ENCODE assay signal across 1 cellular context in genomic region chr17:50550661-50551432, GRCh38.
A peak's percentile ranks its signal among the peaks of the same experiment; 100 is the strongest.
TF ChIP-seq lines count a peak whose summit lies in the region.

No MANE protein-coding gene starts in this region.

TF ChIP-seq in HepG2, 621 proteins besides CTCF, POLR2A, EP300 and RAD21 (continued from another document and continues in another):
- TF ChIP-seq ZBTB40 (IDR thresholded peaks at IDR 0.05) = no peak
- no peak; the same call in 1 of the 2 replicates for TF ChIP-seq ZBTB40 (CRISPR knock-in tag; IDR thresholded peaks at IDR 0.05)
- TF ChIP-seq LRRFIP1 (CRISPR knock-in tag; conservative IDR thresholded peaks at IDR 0.05) = no peak
- no peak for TF ChIP-seq NKX3-1 (CRISPR knock-in tag; IDR thresholded peaks at IDR 0.05)
- TF ChIP-seq KDM2A (CRISPR knock-in tag; IDR thresholded peaks at IDR 0.05; ENCODE audit: borderline replicate concordance, low read depth) = peak; percentile 87
- no peak; the same call in 1 of the 2 replicates for TF ChIP-seq TFDP1 (CRISPR knock-in tag; IDR thresholded peaks at IDR 0.05; ENCODE audit: borderline replicate concordance)
- 0 out of 2 replicates have a peak, but pooled peaks have one; percentile 28 for TF ChIP-seq DNMT3B (CRISPR knock-in tag; conservative IDR thresholded peaks at IDR 0.05)
- no peak for TF ChIP-seq FOXO4 (CRISPR knock-in tag; conservative IDR thresholded peaks at IDR 0.05)
- no peak for TF ChIP-seq SMARCC2 (IDR thresholded peaks at IDR 0.05)
- no peak for TF ChIP-seq ZNF574 (CRISPR knock-in tag; IDR thresholded peaks at IDR 0.05)
- TF ChIP-seq MED1 (CRISPR knock-in tag; IDR thresholded peaks at IDR 0.05) = no peak
- TF ChIP-seq FOXM1 (CRISPR knock-in tag; IDR thresholded peaks at IDR 0.05) = no peak
- TF ChIP-seq, protein P1, sequence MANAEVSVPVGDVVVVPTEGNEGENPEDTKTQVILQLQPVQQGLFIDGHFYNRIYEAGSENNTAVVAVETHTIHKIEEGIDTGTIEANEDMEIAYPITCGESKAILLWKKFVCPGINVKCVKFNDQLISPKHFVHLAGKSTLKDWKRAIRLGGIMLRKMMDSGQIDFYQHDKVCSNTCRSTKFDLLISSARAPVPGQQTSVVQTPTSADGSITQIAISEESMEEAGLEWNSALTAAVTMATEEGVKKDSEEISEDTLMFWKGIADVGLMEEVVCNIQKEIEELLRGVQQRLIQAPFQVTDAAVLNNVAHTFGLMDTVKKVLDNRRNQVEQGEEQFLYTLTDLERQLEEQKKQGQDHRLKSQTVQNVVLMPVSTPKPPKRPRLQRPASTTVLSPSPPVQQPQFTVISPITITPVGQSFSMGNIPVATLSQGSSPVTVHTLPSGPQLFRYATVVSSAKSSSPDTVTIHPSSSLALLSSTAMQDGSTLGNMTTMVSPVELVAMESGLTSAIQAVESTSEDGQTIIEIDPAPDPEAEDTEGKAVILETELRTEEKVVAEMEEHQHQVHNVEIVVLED (CRISPR knock-in tag; IDR thresholded peaks at IDR 0.05; ENCODE audit: borderline replicate concordance) = no peak
- TF ChIP-seq, protein P2, sequence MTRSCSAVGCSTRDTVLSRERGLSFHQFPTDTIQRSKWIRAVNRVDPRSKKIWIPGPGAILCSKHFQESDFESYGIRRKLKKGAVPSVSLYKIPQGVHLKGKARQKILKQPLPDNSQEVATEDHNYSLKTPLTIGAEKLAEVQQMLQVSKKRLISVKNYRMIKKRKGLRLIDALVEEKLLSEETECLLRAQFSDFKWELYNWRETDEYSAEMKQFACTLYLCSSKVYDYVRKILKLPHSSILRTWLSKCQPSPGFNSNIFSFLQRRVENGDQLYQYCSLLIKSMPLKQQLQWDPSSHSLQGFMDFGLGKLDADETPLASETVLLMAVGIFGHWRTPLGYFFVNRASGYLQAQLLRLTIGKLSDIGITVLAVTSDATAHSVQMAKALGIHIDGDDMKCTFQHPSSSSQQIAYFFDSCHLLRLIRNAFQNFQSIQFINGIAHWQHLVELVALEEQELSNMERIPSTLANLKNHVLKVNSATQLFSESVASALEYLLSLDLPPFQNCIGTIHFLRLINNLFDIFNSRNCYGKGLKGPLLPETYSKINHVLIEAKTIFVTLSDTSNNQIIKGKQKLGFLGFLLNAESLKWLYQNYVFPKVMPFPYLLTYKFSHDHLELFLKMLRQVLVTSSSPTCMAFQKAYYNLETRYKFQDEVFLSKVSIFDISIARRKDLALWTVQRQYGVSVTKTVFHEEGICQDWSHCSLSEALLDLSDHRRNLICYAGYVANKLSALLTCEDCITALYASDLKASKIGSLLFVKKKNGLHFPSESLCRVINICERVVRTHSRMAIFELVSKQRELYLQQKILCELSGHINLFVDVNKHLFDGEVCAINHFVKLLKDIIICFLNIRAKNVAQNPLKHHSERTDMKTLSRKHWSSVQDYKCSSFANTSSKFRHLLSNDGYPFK (CRISPR knock-in tag; IDR thresholded peaks at IDR 0.05; ENCODE audit: borderline replicate concordance) = peak; percentile 58; the same call in 1 of the 2 replicates
- no peak for TF ChIP-seq SNRNP70 (IDR thresholded peaks at IDR 0.05; ENCODE audit: low read depth, low read length)
- TF ChIP-seq ZBTB20 (CRISPR knock-in tag; IDR thresholded peaks at IDR 0.05; ENCODE audit: borderline replicate concordance, low read depth) = no peak
- no peak for TF ChIP-seq NFIB (CRISPR knock-in tag; IDR thresholded peaks at IDR 0.05; ENCODE audit: borderline replicate concordance)
- 0 out of 2 replicates have a peak, but pooled peaks have one; percentile 56 for TF ChIP-seq MIXL1 (CRISPR knock-in tag; IDR thresholded peaks at IDR 0.05)
- TF ChIP-seq ATF7-NPFF (CRISPR knock-in tag; IDR thresholded peaks at IDR 0.05; ENCODE audit: low read depth) = no peak
- no peak for TF ChIP-seq ZNF138 (CRISPR knock-in tag; IDR thresholded peaks at IDR 0.05; ENCODE audit: low read depth)
- TF ChIP-seq KLF6 (CRISPR knock-in tag; IDR thresholded peaks at IDR 0.05) = no peak
- no peak for TF ChIP-seq TCF12 (IDR thresholded peaks at IDR 0.05)
- TF ChIP-seq TCF12 (CRISPR knock-in tag; IDR thresholded peaks at IDR 0.05) = no peak
- TF ChIP-seq MED8 (CRISPR knock-in tag; IDR thresholded peaks at IDR 0.05; ENCODE audit: insufficient replicate concordance) = no peak
- TF ChIP-seq CC2D1A (CRISPR knock-in tag; IDR thresholded peaks at IDR 0.05) = no peak
- no peak for TF ChIP-seq ZNF496 (CRISPR knock-in tag; IDR thresholded peaks at IDR 0.05; ENCODE audit: insufficient replicate concordance)
- TF ChIP-seq, protein P3, sequence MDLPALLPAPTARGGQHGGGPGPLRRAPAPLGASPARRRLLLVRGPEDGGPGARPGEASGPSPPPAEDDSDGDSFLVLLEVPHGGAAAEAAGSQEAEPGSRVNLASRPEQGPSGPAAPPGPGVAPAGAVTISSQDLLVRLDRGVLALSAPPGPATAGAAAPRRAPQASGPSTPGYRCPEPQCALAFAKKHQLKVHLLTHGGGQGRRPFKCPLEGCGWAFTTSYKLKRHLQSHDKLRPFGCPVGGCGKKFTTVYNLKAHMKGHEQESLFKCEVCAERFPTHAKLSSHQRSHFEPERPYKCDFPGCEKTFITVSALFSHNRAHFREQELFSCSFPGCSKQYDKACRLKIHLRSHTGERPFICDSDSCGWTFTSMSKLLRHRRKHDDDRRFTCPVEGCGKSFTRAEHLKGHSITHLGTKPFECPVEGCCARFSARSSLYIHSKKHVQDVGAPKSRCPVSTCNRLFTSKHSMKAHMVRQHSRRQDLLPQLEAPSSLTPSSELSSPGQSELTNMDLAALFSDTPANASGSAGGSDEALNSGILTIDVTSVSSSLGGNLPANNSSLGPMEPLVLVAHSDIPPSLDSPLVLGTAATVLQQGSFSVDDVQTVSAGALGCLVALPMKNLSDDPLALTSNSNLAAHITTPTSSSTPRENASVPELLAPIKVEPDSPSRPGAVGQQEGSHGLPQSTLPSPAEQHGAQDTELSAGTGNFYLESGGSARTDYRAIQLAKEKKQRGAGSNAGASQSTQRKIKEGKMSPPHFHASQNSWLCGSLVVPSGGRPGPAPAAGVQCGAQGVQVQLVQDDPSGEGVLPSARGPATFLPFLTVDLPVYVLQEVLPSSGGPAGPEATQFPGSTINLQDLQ (CRISPR knock-in tag; IDR thresholded peaks at IDR 0.05) = no peak
- no peak for TF ChIP-seq ZNF34 (CRISPR knock-in tag; IDR thresholded peaks at IDR 0.05; ENCODE audit: borderline replicate concordance)
- TF ChIP-seq TMF1 (CRISPR knock-in tag; IDR thresholded peaks at IDR 0.05; ENCODE audit: low read depth) = no peak
